Comparison of ENCODE assay signal across 8 cellular contexts in genomic region chr7:87151002-87151505, GRCh38. TPM values are rescaled to one million over a fixed set of nuclear protein-coding genes. Genes with fewer than 3 reads are reported as not detected.
DNase-seq lines count a peak whose midpoint lies in the region; ATAC-seq and TF ChIP-seq lines count a peak whose summit lies in the region.

No MANE protein-coding gene starts in this region.

- H3K4me2 ChIP-seq in DOHH2 (ENCODE audit: low read length): peak overlapping the region; percentile 63

- H3K9me3 ChIP-seq in DOHH2 (ENCODE audit: control insufficient read depth, insufficient read depth, low read length) (peaks cover 15% of the 10 kb centered on the region; the same call in 1 of the 2 replicates), NT2/D1 (ENCODE audit: insufficient read depth, low read length) (no peaks in the 10 kb centered on the region)

- H3F3A ChIP-seq in DOHH2 (ENCODE audit: control insufficient read depth, insufficient read depth): peaks cover 29% of the 10 kb centered on the region; the same call in 1 of the 2 replicates

- DNase-seq in NT2/D1 (ENCODE audit: low read depth, low spot score): no peak
- DNase-seq in epithelial cell of prostate (ENCODE audit: low read depth, low spot score): no peak
- no peak for DNase-seq in progenitor cell of endocrine pancreas (ENCODE audit: low spot score, unreplicated experiment)
- no peak for DNase-seq in GM13977 (ENCODE audit: low spot score)
- no peak for DNase-seq in NCI-H1092 treated with DMSO at 0.1 percent for 48 hours (lab: John Stamatoyannopoulos, UW)

- H3K27ac ChIP-seq in DOHH2 (ENCODE audit: low read depth, low read length) (peak overlapping the region; percentile 84), epithelial cell of prostate (peak overlapping the region; percentile 98)

- peaks cover 44% of the 10 kb centered on the region for H3K4me1 ChIP-seq in DOHH2 (ENCODE audit: control insufficient read depth, low read length)
- H3K4me1 ChIP-seq in NT2/D1 (ENCODE audit: insufficient read depth, insufficient read length): no peaks in the 10 kb centered on the region

- TF ChIP-seq CTCF in DOHH2 (IDR thresholded peaks at IDR 0.05; ENCODE audit: low read depth, low read length, poor library complexity, severe bottlenecking) (no peak), progenitor cell of endocrine pancreas (IDR thresholded peaks at IDR 0.05; ENCODE audit: unreplicated experiment) (no peak), GM13977 (IDR thresholded peaks at IDR 0.05; ENCODE audit: extremely low read depth, insufficient read depth, missing control alignments) (no peak)

- H4K20me1 ChIP-seq in DOHH2 (ENCODE audit: control insufficient read depth, insufficient read depth, low read depth, low read length): peaks cover 20% of the 10 kb centered on the region

- no peaks in the 10 kb centered on the region for H3K9me3 Mint-ChIP-seq in progenitor cell of endocrine pancreas (ENCODE audit: low read depth)

- H3K27ac Mint-ChIP-seq in progenitor cell of endocrine pancreas: peak overlapping the region; percentile 99

- H3K36me3 Mint-ChIP-seq in progenitor cell of endocrine pancreas (ENCODE audit: insufficient read depth): no peaks in the 10 kb centered on the region

- no peaks in the 10 kb centered on the region for H3K9me2 ChIP-seq in DOHH2 (replicated peaks; ENCODE audit: control insufficient read depth, low read length)

- peak overlapping the region; percentile 94 for H3K4me3 Mint-ChIP-seq in progenitor cell of endocrine pancreas (ENCODE audit: low read depth)

- peak overlapping the region; percentile 99 for H3K9ac ChIP-seq in NT2/D1 (ENCODE audit: insufficient read length, low read depth)

- no peak for ATAC-seq in GM21360 (IDR thresholded peaks at IDR 0.05; ENCODE audit: unreplicated experiment)
- no peak for ATAC-seq in HG03097 (IDR thresholded peaks at IDR 0.05; ENCODE audit: low FRiP score, unreplicated experiment)

- H3K4me3 ChIP-seq in DOHH2 (ENCODE audit: low read length) (peak overlapping the region; percentile 84), NT2/D1 (ENCODE audit: insufficient read length, low read depth) (peak overlapping the region; percentile 93)

- H3K79me2 ChIP-seq in DOHH2 (ENCODE audit: control insufficient read depth, low read length): peaks cover 50% of the 10 kb centered on the region

- H3K36me3 ChIP-seq in DOHH2 (ENCODE audit: control insufficient read depth, low read length) (peaks cover 35% of the 10 kb centered on the region), NT2/D1 (ENCODE audit: insufficient read depth, insufficient read length, low read length) (peaks cover 12% of the 10 kb centered on the region)

- H3K27me3 Mint-ChIP-seq in progenitor cell of endocrine pancreas: no peaks in the 10 kb centered on the region

- in situ Hi-C loops in GM13977 (cut with MboI; ENCODE audit: low pct_unique_long_range_greater_than_20kb, low sequenced_read_pairs, unreplicated experiment): no loop called here

- H3K27me3 ChIP-seq in DOHH2 (ENCODE audit: control insufficient read depth, low read length) (no peaks in the 10 kb centered on the region), NT2/D1 (ENCODE audit: insufficient read depth, insufficient read length) (no peaks in the 10 kb centered on the region)

- H3K4me1 Mint-ChIP-seq in progenitor cell of endocrine pancreas (ENCODE audit: low read depth): peaks cover 21% of the 10 kb centered on the region

RNA-seq across cellular contexts. Expression of gene DMTF1, which starts 1.2 kb away (rescaled TPM):
- 180 and 192 TPM in 2 replicates for total RNA-seq in progenitor cell of endocrine pancreas
